8 cellular contexts compared by ENCODE assay signal in the genomic region with DNA sequence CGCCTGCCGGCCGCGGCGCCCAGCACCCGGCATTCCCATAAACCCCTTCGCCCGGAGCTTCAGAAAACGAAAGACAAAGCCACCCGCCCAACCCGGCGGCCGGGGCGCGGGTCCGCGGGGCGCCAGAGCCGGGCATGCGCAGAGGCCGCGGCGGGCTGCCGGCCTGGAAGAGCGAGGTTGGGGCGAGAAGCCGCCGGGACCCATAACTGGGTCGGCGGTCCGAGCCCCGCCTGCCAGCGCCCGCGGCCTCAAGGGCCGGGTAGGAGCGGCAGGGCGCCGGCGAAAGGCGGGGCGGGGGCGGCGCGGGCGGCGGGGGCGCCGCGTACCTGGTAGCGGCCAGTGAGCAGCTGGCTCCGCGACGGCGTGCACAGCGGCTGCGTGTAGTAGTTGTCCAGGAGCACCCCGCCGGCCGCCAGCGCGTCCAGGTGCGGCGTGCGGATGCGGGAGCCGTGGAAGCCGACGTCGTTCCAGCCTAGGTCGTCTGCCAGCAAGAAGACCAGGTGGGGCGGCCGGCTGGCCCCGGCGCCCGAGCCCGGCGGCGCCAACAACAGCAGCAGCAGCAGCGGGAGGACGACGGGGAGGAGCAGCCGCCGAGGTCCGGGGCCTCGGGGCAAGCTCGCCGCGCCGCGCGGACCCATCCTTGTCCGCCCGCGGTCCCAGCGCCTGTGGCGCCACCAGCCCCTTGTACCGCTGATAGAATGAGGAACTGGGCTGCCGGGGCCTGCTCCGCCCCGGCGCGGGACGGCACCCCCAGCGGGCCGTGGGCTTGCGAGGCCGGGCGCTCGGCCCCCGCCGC. TPM values are rescaled to one million over a fixed set of nuclear protein-coding genes. Genes with fewer than 3 reads are reported as not detected.
A peak's percentile ranks its signal among the peaks of the same experiment; 100 is the strongest.
DNase-seq lines count a peak whose midpoint lies in the region; ATAC-seq and TF ChIP-seq lines count a peak whose summit lies in the region.

A gene (minus strand): TSS at position 700 of the 796 bp plus-strand sequence. CDS start 62 bp downstream, at position 638.

- CTCF ChIA-PET in IMR-90 (lab: Yijun Ruan, JAX) (interaction anchor here (0.7 to 1.4 kb wide), 6 partner anchors 11 to 85 kb away, joined by 3 to 9 read pairs (median 4); no protein-coding TSS in a partner anchor), OCI-LY7 (lab: Charles Lee; ENCODE audit: unreplicated experiment) (interaction anchor here (0.6 kb wide), 1 partner anchor 78 kb away, joined by 5 read pairs; no protein-coding TSS in a partner anchor)

- intact Hi-C loops in IMR-90 (cut with micrococcal nuclease) = loop anchor here (5.0 to 10.0 kb wide), 2 partner anchors 37 to 1680 kb away; no protein-coding TSS in a partner anchor
- intact Hi-C loops in OCI-LY7 (cut with micrococcal nuclease; ENCODE audit: unreplicated experiment) = loop anchor here (1.0 to 10.0 kb wide), 6 partner anchors 148 to 625 kb away; a partner anchor contains a TSS

- H4K8ac ChIP-seq in IMR-90 (ENCODE audit: low read depth in 2 of 2, low read length in 2 of 2) = peak within 1 kb of the TSS; percentile 72 to 94

- dilution Hi-C loops in IMR-90 (cut with HindIII; ENCODE audit: low sequenced_read_pairs, unreplicated experiment) = no loop called here

- peak within 1 kb of the TSS; percentile 93 for H3K14ac ChIP-seq in IMR-90 (replicated peaks; ENCODE audit: low read depth, low read length)

- peaks cover 7% of the 10 kb centered on the region for H3K9me1 ChIP-seq in IMR-90 (ENCODE audit: insufficient read depth, low read length)

- peak within 1 kb of the TSS; percentile 94 for H2AK9ac ChIP-seq in IMR-90 (replicated peaks; ENCODE audit: low read depth, low read length, poor library complexity)

- H3K27ac ChIP-seq in IMR-90 (ENCODE audit: insufficient read depth, low read length) (peak within 1 kb of the TSS; percentile 85), OCI-LY7 (ENCODE audit: low read depth, low read length, poor library complexity, severe bottlenecking) (peak within 1 kb of the TSS; percentile 88), mucosa of rectum (ENCODE audit: low read depth in 2 of 2, low read length in 2 of 2) (peak within 1 kb of the TSS; percentile 93 to 96)

- H3K9me3 ChIP-seq in IMR-90 (ENCODE audit: control insufficient read depth, insufficient read depth, low read length) (no peaks in the 10 kb centered on the region), OCI-LY7 (ENCODE audit: low read length) (no peaks in the 10 kb centered on the region), mucosa of rectum (ENCODE audit: control insufficient read depth in 2 of 2, low read length in 2 of 2) (no peaks in the 10 kb centered on the region)

- peak within 1 kb of the TSS; percentile 77 for H3K23ac ChIP-seq in IMR-90 (ENCODE audit: low read depth, low read length)

- BruUV-seq in IMR-90 (replicated peaks; lab: Mats Ljungman, UMichigan) (TSS peak; percentile 92), OCI-LY7 (replicated peaks; lab: Mats Ljungman, UMichigan) (no TSS peak)

- peaks cover 20% of the 10 kb centered on the region; the same call in 1 of the 2 replicates for H3K79me2 ChIP-seq in OCI-LY7 (ENCODE audit: insufficient read depth, low read depth, low read length)

- H3K36me3 ChIP-seq in IMR-90 (ENCODE audit: control insufficient read depth, insufficient read depth, low read length) = no peaks in the 10 kb centered on the region
- H3K36me3 ChIP-seq in OCI-LY7 (ENCODE audit: insufficient read depth, low read length) = no peaks in the 10 kb centered on the region
- no peaks in the 10 kb centered on the region for H3K36me3 ChIP-seq in mucosa of rectum (ENCODE audit: control insufficient read depth in 2 of 2, insufficient read depth in 2 of 2, low read length in 2 of 2)

- POLR2A ChIA-PET in IMR-90 (lab: Charles Lee; ENCODE audit: unreplicated experiment) (interaction anchor here (0.6 kb wide), 1 partner anchor 12 kb away, joined by 3 read pairs; no protein-coding TSS in a partner anchor), OCI-LY7 (lab: Charles Lee) (interaction anchor here (0.5 to 1.7 kb wide), 11 partner anchors 10 to 1428 kb away, joined by 3 to 5 read pairs (median 3); no protein-coding TSS in a partner anchor)

- peak within 1 kb of the TSS; percentile 48; the same call in 1 of the 2 replicates for H2AK5ac ChIP-seq in IMR-90 (ENCODE audit: low read depth, low read length)

- H2AFZ ChIP-seq in IMR-90 (replicated peaks; ENCODE audit: low read length, poor library complexity) (peak within 1 kb of the TSS; percentile 96), OCI-LY7 (ENCODE audit: low read length) (peak within 1 kb of the TSS; percentile 87)

- peak within 1 kb of the TSS; percentile 88 for H2BK120ac ChIP-seq in IMR-90 (ENCODE audit: low read depth, low read length)

- 0 out of 2 replicates have a peak, but pooled peaks have one; percentile 31 for TF ChIP-seq CTCF in IMR-90 (conservative IDR thresholded peaks at IDR 0.05; ENCODE audit: low read depth, low read length)
- TF ChIP-seq CTCF in OCI-LY7 (conservative IDR thresholded peaks at IDR 0.05; ENCODE audit: low read length) = peak; percentile 33
- peak; percentile 32 for TF ChIP-seq CTCF in epithelial cell of proximal tubule (conservative IDR thresholded peaks at IDR 0.05; ENCODE audit: low read depth, low read length)

- H2BK15ac ChIP-seq in IMR-90 (ENCODE audit: low read depth, low read length) = peak within 1 kb of the TSS; percentile 65

- peak within 1 kb of the TSS; percentile 79 for H3K9ac ChIP-seq in IMR-90 (ENCODE audit: low read depth, low read length)
- H3K9ac ChIP-seq in mucosa of rectum (ENCODE audit: low read depth in 1 of 2, low read length in 2 of 2) = peak within 1 kb of the TSS; percentile 80 to 86

- peak within 1 kb of the TSS; percentile 62 for H4K91ac ChIP-seq in IMR-90 (ENCODE audit: insufficient read depth, low read depth, low read length)

- H2BK5ac ChIP-seq in IMR-90 (ENCODE audit: low read depth, low read length, poor library complexity, severe bottlenecking) = peak within 1 kb of the TSS; percentile 40

- in situ Hi-C loops in IMR-90 (cut with MboI; ENCODE audit: low sequenced_read_pairs) = no loop called here

- peak within 1 kb of the TSS; percentile 41; the same call in 1 of the 2 replicates for H2BK20ac ChIP-seq in IMR-90 (ENCODE audit: low read depth, low read length)

- peak; percentile 53 for ATAC-seq in GM21528 (IDR thresholded peaks at IDR 0.05; ENCODE audit: low FRiP score, unreplicated experiment)
- peak; percentile 87 for ATAC-seq in IMR-90 (ENCODE audit: low read depth)

- H3K9me2 ChIP-seq in OCI-LY7 (ENCODE audit: insufficient read depth, low read length) = no peaks in the 10 kb centered on the region

- peaks cover 7% of the 10 kb centered on the region for H3K4me1 ChIP-seq in IMR-90 (ENCODE audit: control insufficient read depth, insufficient read depth, low read length)
- peaks cover 39% of the 10 kb centered on the region for H3K4me1 ChIP-seq in OCI-LY7 (ENCODE audit: insufficient read depth, low read length, poor library complexity, severe bottlenecking)
- peaks cover 15 to 16% of the 10 kb centered on the region in 2 donors for H3K4me1 ChIP-seq in mucosa of rectum (ENCODE audit: control insufficient read depth in 2 of 2, insufficient read depth in 2 of 2, low read length in 2 of 2)

- peak within 1 kb of the TSS; percentile 72 for H3K4me3 ChIP-seq in IMR-90 (ENCODE audit: insufficient read depth, low read depth, low read length)
- H3K4me3 ChIP-seq in OCI-LY7 (ENCODE audit: low read depth, low read length, poor library complexity, severe bottlenecking) = peak within 1 kb of the TSS; percentile 75
- H3K4me3 ChIP-seq in epithelial cell of proximal tubule (ENCODE audit: low read depth, low read length) = peak within 1 kb of the TSS; percentile 67
- H3K4me3 ChIP-seq in mucosa of rectum (ENCODE audit: low read length in 2 of 2) = peak within 1 kb of the TSS; percentile 80 to 89

- H4K20me1 ChIP-seq in IMR-90 (ENCODE audit: insufficient read depth, low read length) = no peaks in the 10 kb centered on the region
- no peaks in the 10 kb centered on the region for H4K20me1 ChIP-seq in OCI-LY7 (ENCODE audit: insufficient read depth, low read length)

- no peak for TF ChIP-seq RAD21 in IMR-90 (IDR thresholded peaks at IDR 0.05; ENCODE audit: low read length)

- H3K27me3 ChIP-seq in IMR-90 (ENCODE audit: control insufficient read depth, insufficient read depth, low read length) (no peaks in the 10 kb centered on the region), mucosa of rectum (ENCODE audit: control insufficient read depth in 2 of 2, insufficient read depth in 2 of 2, low read length in 2 of 2) (no peaks in the 10 kb centered on the region)

- H3K4me2 ChIP-seq in IMR-90 (ENCODE audit: low read depth, low read length) = peak within 1 kb of the TSS; percentile 96
- H3K4me2 ChIP-seq in OCI-LY7 (ENCODE audit: low read length) = peak within 1 kb of the TSS; percentile 87

- peak within 1 kb of the TSS; percentile 22; the same call in 1 of the 2 replicates for H3K18ac ChIP-seq in IMR-90 (ENCODE audit: low read depth, low read length)

- DNase-seq in DMS 273 treated with DMSO at 0.1 percent for 48 hours (lab: John Stamatoyannopoulos, UW) = peak; percentile 70
- peak; percentile 77 for DNase-seq in IMR-90
- peak; percentile 88 for DNase-seq in OCI-LY7 (ENCODE audit: low spot score)
- DNase-seq in activated T-cell treated with anti-CD3 and anti-CD28 coated beads for 48 hours (ENCODE audit: low read depth) = peak; percentile 77
- no peak for DNase-seq in epithelial cell of proximal tubule (ENCODE audit: low read depth)
- DNase-seq in stimulated activated CD8-positive, alpha-beta memory T cell treated with anti-CD3 and anti-CD28 coated beads, Interleukin-7, amount 100 ng/mL, for 1 hour (ENCODE audit: low read depth in 2 of 2) = peak; percentile 49 to 57

- peak within 1 kb of the TSS; percentile 67 for H3K56ac ChIP-seq in IMR-90 (ENCODE audit: extremely low read depth, insufficient read depth, low read length)

- H3K79me1 ChIP-seq in IMR-90 (ENCODE audit: low read depth in 1 of 2, low read length in 2 of 2) = peaks cover 10 to 37% of the 10 kb centered on the region in 2 experiments

- H4K5ac ChIP-seq in IMR-90 (ENCODE audit: low read depth, low read length) = peak within 1 kb of the TSS; percentile 37

- whole genome bisulfite sequencing in IMR-90 (ENCODE audit: extremely low coverage in 2 of 2, insufficient read length in 1 of 2), 2 experiments = 0% methylated on average over 38 of the region's 112 CpGs; no CpG with 5 or more reads in 1 of the 2 experiments

- peak; percentile 62; the same call in 1 of the 2 replicates for TF ChIP-seq POLR2A in IMR-90 (IDR thresholded peaks at IDR 0.05; ENCODE audit: low read depth, low read length)

- peak within 1 kb of the TSS; percentile 80 for H3K4ac ChIP-seq in IMR-90 (ENCODE audit: low read depth, low read length)

TF ChIP-seq in IMR-90, 13 proteins besides CTCF, POLR2A, EP300 and RAD21 (continues in another document):
- no peak for TF ChIP-seq RFX5 (IDR thresholded peaks at IDR 0.05; ENCODE audit: low read depth, low read length)
- TF ChIP-seq BHLHE40 (IDR thresholded peaks at IDR 0.05; ENCODE audit: low read depth, low read length) = no peak

RNA-seq across cellular contexts. Expression of the gene that starts here (rescaled TPM):
- total RNA-seq in IMR-90 (2012; rRNA removed) = 14.7 and 16.0 TPM in 2 replicates
- polyA plus RNA-seq in IMR-90 (2012; rRNA removed) = 16.3 TPM in 2 replicates
- 11.7 and 12.5 TPM in 2 replicates for polyA plus RNA-seq in IMR-90 (2012; cell fraction: cytosol; rRNA removed)
- polyA plus RNA-seq in IMR-90 (2012; cell fraction: nucleus; rRNA removed; ENCODE audit: low replicate concordance) = 3.4 and 7.0 TPM in 2 replicates
- 5.6 and 9.2 TPM in 2 replicates for total RNA-seq in OCI-LY7 (2014; rRNA removed; shearing (Covaris generic))
- total RNA-seq in OCI-LY7 (2022) = 8.9 and 9.2 TPM in 2 replicates
- total RNA-seq in epithelial cell of proximal tubule = 16.5 and 16.7 TPM in 2 replicates
